In genomic region chr5:41683181-41683580, GRCh38 we compare ENCODE assay signal across 1 cellular context.
TF ChIP-seq lines count a peak whose summit lies in the region.

No MANE protein-coding gene starts in this region.

TF ChIP-seq in GM12878, 131 proteins besides CTCF, POLR2A, EP300 and RAD21 (continued from another document):
- no peak for TF ChIP-seq NKRF (conservative IDR thresholded peaks at IDR 0.05)
- no peak for TF ChIP-seq ZNF687 (IDR thresholded peaks at IDR 0.05)
- no peak for TF ChIP-seq BCL3 (IDR thresholded peaks at IDR 0.05; ENCODE audit: borderline replicate concordance, insufficient read depth, low read depth, low read length, poor library complexity, severe bottlenecking)
- no peak for TF ChIP-seq ZNF384 (IDR thresholded peaks at IDR 0.05; ENCODE audit: borderline replicate concordance, low read depth, low read length)
- TF ChIP-seq CHD4 (IDR thresholded peaks at IDR 0.05), result no peak
- TF ChIP-seq ZNF207 (IDR thresholded peaks at IDR 0.05; ENCODE audit: borderline replicate concordance), result no peak
- TF ChIP-seq SMAD1 (IDR thresholded peaks at IDR 0.05; ENCODE audit: low read depth, partially characterized antibody), result no peak
TF ChIP-seq in GM12878: peak in this region for 0.
